In genomic region chr3:4506559-4507009, GRCh38 we compare ENCODE assay signal across 19 cellular contexts. TPM values are rescaled to one million over a fixed set of nuclear protein-coding genes. Genes with fewer than 3 reads are reported as not detected.
DNase-seq lines count a peak whose midpoint lies in the region; ATAC-seq and TF ChIP-seq lines count a peak whose summit lies in the region.
"Had no signal": no experiment of that assay in that cellular context is flagged by ENCODE, and none has a peak within 500 bp of the region (broad histone marks: within the 10 kb centered on the region; RNA-seq: fewer than 3 reads in every experiment).

No MANE protein-coding gene starts in this region.

- no peak overlapping the region for H3K27ac ChIP-seq in CD4-positive, alpha-beta memory T cell (ENCODE audit: low read depth, low read length)
- no peak overlapping the region for H3K27ac ChIP-seq in neural progenitor cell

- H3K4me3 ChIP-seq in CD4-positive, alpha-beta memory T cell (ENCODE audit: low read length in 2 of 2): no peak overlapping the region
- H3K4me3 ChIP-seq in Loucy (ENCODE audit: low read length, poor library complexity, severe bottlenecking) (no peak overlapping the region), neural progenitor cell (no peak overlapping the region)

- peak overlapping the region in 4 of 7 donors; percentile 36 to 82 (median 60) for H3K27ac Mint-ChIP-seq in CD4-positive, alpha-beta memory T cell
- H3K27ac Mint-ChIP-seq in central memory CD8-positive, alpha-beta T cell (ENCODE audit: low read depth): peak overlapping the region; percentile 12
- H3K27ac Mint-ChIP-seq in neural progenitor cell: no peak overlapping the region
- H3K27ac Mint-ChIP-seq: WTC11 had no signal

- no peaks in the 10 kb centered on the region for H3K9me2 ChIP-seq in Loucy (replicated peaks; ENCODE audit: low read depth, low read length)

- peaks cover 16 to 25% of the 10 kb centered on the region in 2 donors for H3K36me3 Mint-ChIP-seq in CD4-positive, alpha-beta memory T cell
- peaks cover 10% of the 10 kb centered on the region for H3K36me3 Mint-ChIP-seq in central memory CD8-positive, alpha-beta T cell (ENCODE audit: insufficient read depth)
- H3K36me3 Mint-ChIP-seq in neural progenitor cell: no peaks in the 10 kb centered on the region
- H3K36me3 Mint-ChIP-seq: WTC11 had no signal

- no peaks in the 10 kb centered on the region for H3K9me3 Mint-ChIP-seq in CD4-positive, alpha-beta memory T cell
- H3K9me3 Mint-ChIP-seq in central memory CD8-positive, alpha-beta T cell: no peaks in the 10 kb centered on the region
- H3K9me3 Mint-ChIP-seq in neural progenitor cell: no peaks in the 10 kb centered on the region
- H3K9me3 Mint-ChIP-seq: WTC11 had no signal

- CTCF ChIA-PET in CD4-positive, alpha-beta memory T cell (lab: Charles Lee; ENCODE audit: partially characterized antibody): interaction anchor here (2.9 to 6.3 kb wide), 2 partner anchors 12 kb away, joined by 18 to 28 read pairs; partner anchors contain the start of gene ITPR1

- intact Hi-C loops in CD4-positive, alpha-beta memory T cell (cut with micrococcal nuclease): no loop called here

- no peak for TF ChIP-seq CTCF in Loucy (conservative IDR thresholded peaks at IDR 0.05; ENCODE audit: low read length)
- TF ChIP-seq CTCF in neural progenitor cell (IDR thresholded peaks at IDR 0.05): no peak

- H3K36me3 ChIP-seq in CD4-positive, alpha-beta memory T cell (ENCODE audit: insufficient read depth, low read length): no peaks in the 10 kb centered on the region
- H3K36me3 ChIP-seq in Loucy (ENCODE audit: insufficient read depth, low read length) (no peaks in the 10 kb centered on the region; the same call in 1 of the 2 replicates), neural progenitor cell (no peaks in the 10 kb centered on the region)

- H2AFZ ChIP-seq in Loucy (ENCODE audit: low read length): no peak overlapping the region
- no peak overlapping the region for H2AFZ ChIP-seq in neural progenitor cell (replicated peaks)

- H3K4me3 Mint-ChIP-seq in CD4-positive, alpha-beta memory T cell: peak overlapping the region in 4 of 8 donors; percentile 1 to 61 (median 22)
- peak overlapping the region; percentile 25 for H3K4me3 Mint-ChIP-seq in central memory CD8-positive, alpha-beta T cell
- H3K4me3 Mint-ChIP-seq in neural progenitor cell: no peak overlapping the region
- H3K4me3 Mint-ChIP-seq: WTC11 had no signal

- POLR2A ChIA-PET in CD4-positive, alpha-beta memory T cell (lab: Charles Lee; ENCODE audit: partially characterized antibody): interaction anchor here (3.2 kb wide), 1 partner anchor 13 kb away, joined by 20 read pairs; the partner anchor contains the start of gene ITPR1

- H4K20me1 ChIP-seq in Loucy (ENCODE audit: insufficient read depth, low read length, poor library complexity, severe bottlenecking) (peaks cover 12% of the 10 kb centered on the region), neural progenitor cell (ENCODE audit: low read depth) (no peaks in the 10 kb centered on the region)

- H3K27me3 Mint-ChIP-seq in CD4-positive, alpha-beta memory T cell: no peaks in the 10 kb centered on the region
- H3K27me3 Mint-ChIP-seq in central memory CD8-positive, alpha-beta T cell: no peaks in the 10 kb centered on the region
- H3K27me3 Mint-ChIP-seq in neural progenitor cell (ENCODE audit: insufficient read depth, low read depth): peaks cover 2% of the 10 kb centered on the region

- H3K9ac ChIP-seq in Loucy (ENCODE audit: low read depth, low read length, poor library complexity, severe bottlenecking) (peak overlapping the region; percentile 62), neural progenitor cell (no peak overlapping the region)

- no peaks in the 10 kb centered on the region for H3K27me3 ChIP-seq in CD4-positive, alpha-beta memory T cell (ENCODE audit: insufficient read depth, low read length)
- no peaks in the 10 kb centered on the region for H3K27me3 ChIP-seq in Loucy (ENCODE audit: insufficient read depth, low read length, poor library complexity, severe bottlenecking)
- H3K27me3 ChIP-seq in neural progenitor cell: no peaks in the 10 kb centered on the region

- H3K9me3 ChIP-seq in CD4-positive, alpha-beta memory T cell (ENCODE audit: control insufficient read depth in 1 of 2, low read length in 2 of 2): no peaks in the 10 kb centered on the region
- no peaks in the 10 kb centered on the region for H3K9me3 ChIP-seq in Loucy (ENCODE audit: insufficient read depth, low read depth, low read length)
- H3K9me3 ChIP-seq in neural progenitor cell (ENCODE audit: low read depth): no peaks in the 10 kb centered on the region

- peaks cover 35 to 52% (median 45%) of the 10 kb centered on the region in 4 donors for H3K4me1 Mint-ChIP-seq in CD4-positive, alpha-beta memory T cell
- H3K4me1 Mint-ChIP-seq in central memory CD8-positive, alpha-beta T cell: peaks cover 55% of the 10 kb centered on the region
- H3K4me1 Mint-ChIP-seq in neural progenitor cell: peaks cover 44% of the 10 kb centered on the region

- DNase-seq in CD4-positive, alpha-beta memory T cell: no peak
- no peak for DNase-seq in central memory CD8-positive, alpha-beta T cell (ENCODE audit: low spot score in 2 of 2)
- DNase-seq in neural progenitor cell (ENCODE audit: low spot score) (no peak), NCI-H2107 treated with DMSO at 0.1 percent for 48 hours (lab: John Stamatoyannopoulos, UW; ENCODE audit: unreplicated experiment) (no peak), globus pallidus (ENCODE audit: low spot score) (no peak), NCI-H446 treated with DMSO at 0.1 percent for 48 hours (lab: John Stamatoyannopoulos, UW) (no peak)
- DNase-seq: activated gamma-delta T cell treated with Interleukin-2 at 50 U/mL for 16 hours; aorta; effector memory CD4-positive, alpha-beta T cell; H7; islet precursor cell; NCI-H1930; NCI-H446; Right ventricle myocardium superior; stimulated activated CD4-positive, alpha-beta T cell treated with anti-CD3 and anti-CD28 coated beads, Interleukin-2, amount 100 ng/mL, for 48 hours; T-helper 2 cell had no signal

- H3F3A ChIP-seq in Loucy (ENCODE audit: low read depth) (peaks cover 4% of the 10 kb centered on the region; the same call in 1 of the 2 replicates), neural progenitor cell (ENCODE audit: low read depth) (no peaks in the 10 kb centered on the region)

- ATAC-seq in central memory CD8-positive, alpha-beta T cell (replicated peaks; ENCODE audit: extremely low read depth, poor library complexity, severe bottlenecking): no peak
- ATAC-seq in GM18505 (IDR thresholded peaks at IDR 0.05; ENCODE audit: unreplicated experiment): no peak
- ATAC-seq: WTC11 had no signal

- H3K4me1 ChIP-seq in CD4-positive, alpha-beta memory T cell (ENCODE audit: insufficient read depth, low read length): peaks cover 42% of the 10 kb centered on the region
- H3K4me1 ChIP-seq in Loucy (ENCODE audit: insufficient read depth, low read length, poor library complexity, severe bottlenecking): peaks cover 59% of the 10 kb centered on the region
- H3K4me1 ChIP-seq in neural progenitor cell: peaks cover 46% of the 10 kb centered on the region

- no peak for TF ChIP-seq POLR2A in GM18505 (IDR thresholded peaks at IDR 0.05; ENCODE audit: borderline replicate concordance, extremely low read depth, insufficient read depth, insufficient read length)

- H3K79me2 ChIP-seq in Loucy (ENCODE audit: insufficient read depth, low read length): peaks cover 82% of the 10 kb centered on the region
- no peaks in the 10 kb centered on the region for H3K79me2 ChIP-seq in neural progenitor cell (ENCODE audit: low read depth)

- peak overlapping the region; percentile 94 for H3K4me2 ChIP-seq in Loucy (ENCODE audit: low read depth, low read length, poor library complexity, severe bottlenecking)
- H3K4me2 ChIP-seq in neural progenitor cell: peak overlapping the region; percentile 9

RNA-seq across cellular contexts. Expression of gene ITPR1, which starts 13.4 kb away (rescaled TPM):
- total RNA-seq in CD4-positive, alpha-beta memory T cell: 10 to 100 TPM; 72.4 to 72.8 TPM
- 10 to 100 TPM in 1 of 2 donors, 1 to 10 TPM in 1; 6.1 to 16.0 TPM for polyA plus RNA-seq in CD4-positive, alpha-beta memory T cell
- total RNA-seq in neural progenitor cell (ENCODE audit: low replicate concordance): 3.3 and 5.0 TPM in 2 replicates

RNA-seq across cellular contexts. Expression of gene SUMF1, which starts 39.5 kb away (rescaled TPM):
- 10 to 100 TPM; 13.9 to 14.9 TPM for total RNA-seq in CD4-positive, alpha-beta memory T cell
- 10 to 100 TPM; 29.7 to 38.3 TPM for polyA plus RNA-seq in CD4-positive, alpha-beta memory T cell
- 10.6 and 15.8 TPM in 2 replicates for total RNA-seq in neural progenitor cell (ENCODE audit: low replicate concordance)

Comparison
In these comparisons a context has a peak if more than half of its experiments do, and no peak if none do; other contexts are left out.
1. RNA of gene ITPR1, which starts 13.4 kb away (total RNA-seq): 72.4 to 72.8 TPM in CD4-positive, alpha-beta memory T cell; 3.3 to 5.0 TPM in neural progenitor cell; every median in the first group is over 10 times any median in the second.